Comparison of ENCODE assay signal across 21 cellular contexts in the genomic region with DNA sequence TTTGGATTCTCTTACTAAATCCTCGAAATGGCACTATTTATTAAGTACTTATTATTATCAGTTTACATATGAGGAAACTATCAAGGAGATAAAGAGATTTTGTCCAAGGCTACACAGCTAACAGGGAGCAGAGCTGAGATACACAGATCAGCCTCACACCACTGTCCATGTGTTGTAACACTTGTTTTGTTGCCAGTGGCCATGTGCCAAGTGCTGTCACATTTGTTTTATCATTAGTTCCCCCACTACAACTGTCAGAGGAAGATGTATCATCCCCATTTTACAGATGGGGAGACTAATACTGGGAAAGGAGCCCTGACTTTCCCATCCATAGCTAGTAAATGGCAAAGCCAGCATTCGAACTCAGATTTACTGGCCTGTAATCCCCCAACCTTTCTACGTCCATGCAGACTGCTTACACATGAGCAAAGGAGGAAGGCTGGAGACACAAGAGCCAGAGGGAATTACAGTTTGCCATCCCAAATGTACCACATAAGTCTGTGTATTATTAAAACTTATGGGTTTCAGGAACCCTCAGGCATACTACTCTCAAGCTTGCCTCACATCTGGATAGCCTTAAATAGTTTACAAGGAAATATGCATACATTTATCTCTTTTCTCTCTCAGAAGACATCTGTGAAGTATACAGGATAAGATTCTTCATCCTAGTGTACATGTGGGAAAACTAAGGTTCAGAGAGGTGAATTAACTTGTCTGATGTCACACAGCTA. TPM values are rescaled to one million over a fixed set of nuclear protein-coding genes. Genes with fewer than 3 reads are reported as not detected.
"Had no signal": no experiment of that assay in that cellular context is flagged by ENCODE, and none has a peak within 500 bp of the region (broad histone marks: within the 10 kb centered on the region; RNA-seq: fewer than 3 reads in every experiment).

No MANE protein-coding gene starts in this region.

- H3K27ac Mint-ChIP-seq: dendritic cell treated with granulocyte-macrophage colony-stimulating factor and Interleukin-4, amounts not matched to agents 40 ng/mL and 50 ng/mL, for 4 days; effector memory CD8-positive, alpha-beta T cell; memory B cell; natural killer cell treated with Interleukin-12 subunit alpha and Interleukin-12 subunit beta and Interleukin-15 and Interleukin-18, amount 100 ng/mL, for 72 hours; neural progenitor cell had no signal

- H3K36me3 ChIP-seq: esophagus muscularis mucosa, neural progenitor cell, ovary, right atrium auricular region, sigmoid colon had no signal

- H3K79me2 ChIP-seq: hepatocyte had no signal

- H3K9me3 Mint-ChIP-seq: dendritic cell treated with granulocyte-macrophage colony-stimulating factor and Interleukin-4, amounts not matched to agents 40 ng/mL and 50 ng/mL, for 4 days; effector memory CD8-positive, alpha-beta T cell; memory B cell; neural progenitor cell had no signal

- H3K9ac ChIP-seq: neural progenitor cell had no signal

- H2AFZ ChIP-seq: hepatocyte, neural progenitor cell had no signal

- H3K4me3 ChIP-seq: esophagus muscularis mucosa, hepatocyte, neural progenitor cell, ovary, right atrium auricular region, sigmoid colon, skin epidermis had no signal

- H3K4me2 ChIP-seq: hepatocyte, neural progenitor cell had no signal

- H3K9me3 ChIP-seq: esophagus muscularis mucosa, ovary, right atrium auricular region, sigmoid colon had no signal

- H3K4me3 Mint-ChIP-seq: dendritic cell treated with granulocyte-macrophage colony-stimulating factor and Interleukin-4, amounts not matched to agents 40 ng/mL and 50 ng/mL, for 4 days; effector memory CD8-positive, alpha-beta T cell; memory B cell; natural killer cell treated with Interleukin-12 subunit alpha and Interleukin-12 subunit beta and Interleukin-15 and Interleukin-18, amount 100 ng/mL, for 72 hours; neural progenitor cell had no signal

- H3K4me1 Mint-ChIP-seq: memory B cell had no signal

- H3K4me1 ChIP-seq: esophagus muscularis mucosa, neural progenitor cell, right atrium auricular region had no signal

- H3K36me3 Mint-ChIP-seq: memory B cell; natural killer cell treated with Interleukin-12 subunit alpha and Interleukin-12 subunit beta and Interleukin-15 and Interleukin-18, amount 100 ng/mL, for 72 hours had no signal

- H3K27me3 Mint-ChIP-seq: dendritic cell treated with granulocyte-macrophage colony-stimulating factor and Interleukin-4, amounts not matched to agents 40 ng/mL and 50 ng/mL, for 4 days; effector memory CD8-positive, alpha-beta T cell; memory B cell; natural killer cell treated with Interleukin-12 subunit alpha and Interleukin-12 subunit beta and Interleukin-15 and Interleukin-18, amount 100 ng/mL, for 72 hours had no signal

- ATAC-seq: effector memory CD8-positive, alpha-beta T cell; left lobe of liver; natural killer cell treated with Interleukin-12 subunit alpha and Interleukin-12 subunit beta and Interleukin-15 and Interleukin-18, amount 100 ng/mL, for 72 hours had no signal

- H3K27me3 ChIP-seq: hepatocyte, neural progenitor cell, ovary, right atrium auricular region, sigmoid colon had no signal

- H3K27ac ChIP-seq: epithelial cell of prostate, esophagus muscularis mucosa, hepatocyte, neural progenitor cell, ovary, right atrium auricular region, sigmoid colon, skin epidermis had no signal

- DNase-seq: effector memory CD8-positive, alpha-beta T cell; foreskin melanocyte; head of caudate nucleus; kidney glomerular epithelial cell; midbrain; nucleus accumbens; ovary; sigmoid colon; stimulated activated CD4-positive, alpha-beta T cell treated with anti-CD3 and anti-CD28 coated beads, Interleukin-12 subunit alpha, Interleukin-12 subunit beta, amount 100 ng/mL, for 4 hours; stimulated activated naive CD4-positive, alpha-beta T cell treated with Interleukin-2 at 50 U/mL for 16 hours; trophoblast cell had no signal

RNA-seq across cellular contexts. Expression of a gene that starts 25.1 kb away (rescaled TPM):
- total RNA-seq: natural killer cell treated with Interleukin-12 subunit alpha and Interleukin-12 subunit beta and Interleukin-15 and Interleukin-18, amount 100 ng/mL, for 72 hours had no signal
